In genomic region chr2:24945907-24946306, GRCh38 we compare ENCODE assay signal across 31 cellular contexts. TPM values are rescaled to one million over a fixed set of nuclear protein-coding genes. Genes with fewer than 3 reads are reported as not detected.
DNase-seq lines count a peak whose midpoint lies in the region; ATAC-seq, FAIRE-seq and TF ChIP-seq lines count a peak whose summit lies in the region.
"Had no signal": no experiment of that assay in that cellular context is flagged by ENCODE, and none has a peak within 500 bp of the region (broad histone marks: within the 10 kb centered on the region; RNA-seq: fewer than 3 reads in every experiment).

No MANE protein-coding gene starts in this region.

- H3K27me3 Mint-ChIP-seq in activated naive CD8-positive, alpha-beta T cell: no peaks in the 10 kb centered on the region
- no peaks in the 10 kb centered on the region for H3K27me3 Mint-ChIP-seq in activated naive CD8-positive, alpha-beta T cell treated with anti-CD3 and anti-CD28 coated beads, Interleukin-2, amount 50 U/mL, for 24 hours
- H3K27me3 Mint-ChIP-seq in nephron progenitor cell (ENCODE audit: low read depth, poor library complexity): no peaks in the 10 kb centered on the region
- H3K27me3 Mint-ChIP-seq in CD8-positive, alpha-beta T cell (ENCODE audit: low read depth): no peaks in the 10 kb centered on the region
- H3K27me3 Mint-ChIP-seq: B cell; brain; CD4-positive, alpha-beta memory T cell; stimulated activated naive CD8-positive, alpha-beta T cell treated with anti-CD3 and anti-CD28 coated beads, Interleukin-15, Interleukin-2, amounts not matched to agents 100 ng/mL and 50 ng/mL, for 24 hours had no signal

- H3K4me3 Mint-ChIP-seq in activated naive CD8-positive, alpha-beta T cell: no peak overlapping the region
- no peak overlapping the region for H3K4me3 Mint-ChIP-seq in activated naive CD8-positive, alpha-beta T cell treated with anti-CD3 and anti-CD28 coated beads, Interleukin-2, amount 50 U/mL, for 24 hours
- H3K4me3 Mint-ChIP-seq in nephron progenitor cell: no peak overlapping the region
- H3K4me3 Mint-ChIP-seq in CD8-positive, alpha-beta T cell: no peak overlapping the region
- H3K4me3 Mint-ChIP-seq: B cell; brain; CD4-positive, alpha-beta memory T cell; mesothelial cell of epicardium; stimulated activated naive CD8-positive, alpha-beta T cell treated with anti-CD3 and anti-CD28 coated beads, Interleukin-15, Interleukin-2, amounts not matched to agents 100 ng/mL and 50 ng/mL, for 24 hours had no signal

- H3K4me3 ChIP-seq in epithelial cell of esophagus (ENCODE audit: low read length): no peak overlapping the region
- H3K4me3 ChIP-seq in CD8-positive, alpha-beta T cell (ENCODE audit: low read depth, low read length): no peak overlapping the region
- no peak overlapping the region for H3K4me3 ChIP-seq in kidney (ENCODE audit: low read length in 2 of 2)
- H3K4me3 ChIP-seq: adrenal gland, dorsolateral prefrontal cortex, heart right ventricle, right lobe of liver, spleen, thoracic aorta, vagina had no signal

- CTCF ChIA-PET in CD8-positive, alpha-beta T cell (lab: Charles Lee): interaction anchor here (1.0 kb wide), 1 partner anchor 30 kb away, joined by 5 read pairs; no protein-coding TSS in a partner anchor

- no peak overlapping the region for H3K27ac ChIP-seq in CD8-positive, alpha-beta T cell (ENCODE audit: low read depth, low read length)
- H3K27ac ChIP-seq in kidney (ENCODE audit: low read depth in 2 of 2, low read length in 2 of 2): no peak overlapping the region
- H3K27ac ChIP-seq: adrenal gland, heart right ventricle, neutrophil, right lobe of liver, spleen, thoracic aorta, vagina had no signal

- ATAC-seq in activated naive CD8-positive, alpha-beta T cell treated with anti-CD3 and anti-CD28 coated beads, Interleukin-2, amount 50 U/mL, for 24 hours: no peak
- no peak for ATAC-seq in CD8-positive, alpha-beta T cell
- no peak for ATAC-seq in HG02840 (IDR thresholded peaks at IDR 0.05; ENCODE audit: low FRiP score, unreplicated experiment)
- ATAC-seq: heart right ventricle, right lobe of liver had no signal

- POLR2A ChIA-PET in CD8-positive, alpha-beta T cell (lab: Charles Lee): interaction anchor here (1.5 kb wide), 1 partner anchor 17 kb away, joined by 4 read pairs; no protein-coding TSS in a partner anchor

- H3K27me3 ChIP-seq in CD8-positive, alpha-beta T cell (ENCODE audit: insufficient read depth, low read length): no peaks in the 10 kb centered on the region
- H3K27me3 ChIP-seq: adrenal gland, dorsolateral prefrontal cortex, heart right ventricle, neutrophil, right lobe of liver, spleen, vagina had no signal

- no peaks in the 10 kb centered on the region for H3K4me1 ChIP-seq in CD8-positive, alpha-beta T cell (ENCODE audit: insufficient read depth, low read length)
- H3K4me1 ChIP-seq in kidney (ENCODE audit: control insufficient read depth in 1 of 2, insufficient read depth in 1 of 2, low read depth in 1 of 2, low read length in 2 of 2): no peaks in the 10 kb centered on the region
- H3K4me1 ChIP-seq: adrenal gland, right lobe of liver, spleen, vagina had no signal

- no peak for DNase-seq in activated naive CD8-positive, alpha-beta T cell treated with anti-CD3 and anti-CD28 coated beads, Interleukin-2, amount 50 U/mL, for 24 hours
- DNase-seq in RKO (ENCODE audit: low spot score) (peak; percentile 61), epithelial cell of esophagus (ENCODE audit: low read depth) (peak; percentile 75), nephron progenitor cell (no peak), kidney (no peak)
- no peak for DNase-seq in CD8-positive, alpha-beta T cell
- DNase-seq: activated CD4-positive, alpha-beta T cell treated with anti-CD3 and anti-CD28 coated beads, Interleukin-2, amount 50 U/mL, for 1 hour; activated naive CD4-positive, alpha-beta T cell treated with Interleukin-2 at 50 U/mL for 16 hours; adrenal gland; CD4-positive, alpha-beta memory T cell; dorsolateral prefrontal cortex; H7; heart right ventricle; kidney glomerular epithelial cell; NCI-H1092 treated with DMSO at 0.1 percent for 48 hours; NCI-H187; NCI-H2171; right lobe of liver; RPMI8226; spleen; stimulated activated CD4-positive, alpha-beta T cell treated with anti-CD3 and anti-CD28 coated beads, Interleukin-2, amount 100 ng/mL, for 24 hours had no signal

- H3K36me3 Mint-ChIP-seq in activated naive CD8-positive, alpha-beta T cell: peaks cover 6% of the 10 kb centered on the region
- H3K36me3 Mint-ChIP-seq in activated naive CD8-positive, alpha-beta T cell treated with anti-CD3 and anti-CD28 coated beads, Interleukin-2, amount 50 U/mL, for 24 hours (ENCODE audit: low read depth): peaks cover 8% of the 10 kb centered on the region
- H3K36me3 Mint-ChIP-seq in nephron progenitor cell (ENCODE audit: low read depth): peaks cover 30% of the 10 kb centered on the region
- H3K36me3 Mint-ChIP-seq in CD8-positive, alpha-beta T cell: peaks cover 44% of the 10 kb centered on the region

- no peaks in the 10 kb centered on the region for H3K9me3 ChIP-seq in CD8-positive, alpha-beta T cell (ENCODE audit: low read length)
- H3K9me3 ChIP-seq in kidney (ENCODE audit: control insufficient read depth in 1 of 2, low read length in 2 of 2): no peaks in the 10 kb centered on the region
- H3K9me3 ChIP-seq: adrenal gland, heart right ventricle, neutrophil, right lobe of liver, spleen, thoracic aorta, vagina had no signal

- FAIRE-seq in kidney (lab: Jason Lieb, UNC): no peak
- FAIRE-seq: GM19239 had no signal

- H3K9me3 Mint-ChIP-seq in activated naive CD8-positive, alpha-beta T cell (ENCODE audit: low read depth): no peaks in the 10 kb centered on the region
- H3K9me3 Mint-ChIP-seq in activated naive CD8-positive, alpha-beta T cell treated with anti-CD3 and anti-CD28 coated beads, Interleukin-2, amount 50 U/mL, for 24 hours: no peaks in the 10 kb centered on the region
- H3K9me3 Mint-ChIP-seq in nephron progenitor cell: no peaks in the 10 kb centered on the region
- H3K9me3 Mint-ChIP-seq in CD8-positive, alpha-beta T cell: no peaks in the 10 kb centered on the region
- H3K9me3 Mint-ChIP-seq: brain; CD4-positive, alpha-beta memory T cell; mesothelial cell of epicardium; stimulated activated naive CD8-positive, alpha-beta T cell treated with anti-CD3 and anti-CD28 coated beads, Interleukin-15, Interleukin-2, amounts not matched to agents 100 ng/mL and 50 ng/mL, for 24 hours had no signal

- no peak for TF ChIP-seq CTCF in epithelial cell of esophagus (IDR thresholded peaks at IDR 0.05; ENCODE audit: insufficient read depth, low read depth, low read length, missing control alignments)
- TF ChIP-seq CTCF in nephron progenitor cell (IDR thresholded peaks at IDR 0.05): no peak
- TF ChIP-seq CTCF in CD8-positive, alpha-beta T cell (IDR thresholded peaks at IDR 0.05): no peak
- no peak for TF ChIP-seq CTCF in kidney (IDR thresholded peaks at IDR 0.05; ENCODE audit: borderline replicate concordance, extremely low read depth, insufficient read depth)

- no peak overlapping the region for H3K9ac ChIP-seq in kidney (ENCODE audit: low read length in 2 of 2)

- intact Hi-C loops in CD8-positive, alpha-beta T cell (cut with DNase I, micrococcal nuclease): no loop called here
- intact Hi-C loops in kidney (cut with DNase I): no loop called here

- peak overlapping the region; percentile 17 for H3K27ac Mint-ChIP-seq in activated naive CD8-positive, alpha-beta T cell
- no peak overlapping the region for H3K27ac Mint-ChIP-seq in activated naive CD8-positive, alpha-beta T cell treated with anti-CD3 and anti-CD28 coated beads, Interleukin-2, amount 50 U/mL, for 24 hours
- H3K27ac Mint-ChIP-seq in nephron progenitor cell: peak overlapping the region; percentile 40
- H3K27ac Mint-ChIP-seq in CD8-positive, alpha-beta T cell: no peak overlapping the region
- H3K27ac Mint-ChIP-seq: B cell; mesothelial cell of epicardium; stimulated activated naive CD8-positive, alpha-beta T cell treated with anti-CD3 and anti-CD28 coated beads, Interleukin-15, Interleukin-2, amounts not matched to agents 100 ng/mL and 50 ng/mL, for 24 hours had no signal

- no peaks in the 10 kb centered on the region for H3K4me1 Mint-ChIP-seq in activated naive CD8-positive, alpha-beta T cell (ENCODE audit: low read depth)
- no peaks in the 10 kb centered on the region for H3K4me1 Mint-ChIP-seq in activated naive CD8-positive, alpha-beta T cell treated with anti-CD3 and anti-CD28 coated beads, Interleukin-2, amount 50 U/mL, for 24 hours
- peaks cover 16% of the 10 kb centered on the region for H3K4me1 Mint-ChIP-seq in nephron progenitor cell
- no peaks in the 10 kb centered on the region for H3K4me1 Mint-ChIP-seq in CD8-positive, alpha-beta T cell (ENCODE audit: low read depth)
- H3K4me1 Mint-ChIP-seq: B cell; CD4-positive, alpha-beta memory T cell; mesothelial cell of epicardium had no signal

- peaks cover 16% of the 10 kb centered on the region for H3K36me3 ChIP-seq in CD8-positive, alpha-beta T cell (ENCODE audit: insufficient read depth, low read length)
- peaks cover 13 to 22% of the 10 kb centered on the region in 2 donors for H3K36me3 ChIP-seq in kidney (ENCODE audit: control insufficient read depth in 1 of 2, insufficient read depth in 2 of 2, low read length in 2 of 2)

RNA-seq across cellular contexts. Expression of gene DNAJC27, which starts 25.8 kb away (rescaled TPM):
- 10 to 100 TPM; 18.9 to 19.1 TPM for total RNA-seq in CD8-positive, alpha-beta T cell
- 11.4 TPM for total RNA-seq in kidney
- polyA plus RNA-seq in kidney (ENCODE audit: insufficient read depth, low read depth, low replicate concordance): 3.2 TPM

RNA-seq across cellular contexts. Expression of gene ADCY3, which starts 25.9 kb away (rescaled TPM):
- 10 to 100 TPM; 15.6 to 23.3 TPM for total RNA-seq in CD8-positive, alpha-beta T cell
- total RNA-seq in kidney: 44.6 TPM
- polyA plus RNA-seq in kidney (ENCODE audit: insufficient read depth, low read depth, low replicate concordance): 21.1 TPM

Comparison
In these comparisons a context has a peak if more than half of its experiments do, and no peak if none do; other contexts are left out.
1. H3K27ac Mint-ChIP-seq: peak in activated naive CD8-positive, alpha-beta T cell (single experiment) and nephron progenitor cell (single experiment); none in activated naive CD8-positive, alpha-beta T cell treated with anti-CD3 and anti-CD28 coated beads, Interleukin-2, amount 50 U/mL, for 24 hours (single experiment) and CD8-positive, alpha-beta T cell (single experiment).
2. DNase-seq: peak in RKO (single experiment) and epithelial cell of esophagus (single experiment); none in activated naive CD8-positive, alpha-beta T cell treated with anti-CD3 and anti-CD28 coated beads, Interleukin-2, amount 50 U/mL, for 24 hours (single experiment), nephron progenitor cell (single experiment), CD8-positive, alpha-beta T cell (0 of 7) and kidney (single experiment).